35 cellular contexts compared by ENCODE assay signal in genomic region chr22:50455201-50455600, GRCh38. TPM values are rescaled to one million over a fixed set of nuclear protein-coding genes. Genes with fewer than 3 reads are reported as not detected.
"Had no signal": no experiment of that assay in that cellular context is flagged by ENCODE, and none has a peak within 500 bp of the region (broad histone marks: within the 10 kb centered on the region; RNA-seq: fewer than 3 reads in every experiment).

No MANE protein-coding gene starts in this region.

- H3K9me3 Mint-ChIP-seq: activated B cell treated with CpG ODN at 0.5 μM for 24 hours; activated CD8-positive, alpha-beta T cell treated with anti-CD3 and anti-CD28 coated beads for 36 hours; activated naive CD4-positive, alpha-beta T cell treated with anti-CD3 and anti-CD28 coated beads for 36 hours; activated naive CD4-positive, alpha-beta T cell treated with anti-CD3 and anti-CD28 coated beads, Interleukin-2, amount 50 U/mL, for 24 hours; activated naive CD8-positive, alpha-beta T cell treated with anti-CD3 and anti-CD28 coated beads for 36 hours; activated naive CD8-positive, alpha-beta T cell treated with anti-CD3 and anti-CD28 coated beads, Interleukin-2, amount 50 U/mL, for 24 hours; activated T-cell treated with anti-CD3 and anti-CD28 coated beads, Interleukin-2, amount 50 U/mL, for 72 hours; T-cell; T-helper 1 cell treated with Interleukin-12 subunit alpha and Interleukin-12 subunit beta and Interleukin-4 antibody, amounts not matched to agents 30 μg/mL and 1 μg/mL, for 36 hours; T-helper 2 cell treated with Interferon-gamma antibody and Interleukin-4, amounts not matched to agents 5 μg/mL and 100 μg/mL, for 36 hours had no signal

- H3K9me3 ChIP-seq: adrenal gland, body of pancreas, colonic mucosa, esophagus squamous epithelium had no signal

- DNase-seq: activated B cell treated with CpG ODN at 0.5 μM for 24 hours; activated CD4-positive, alpha-beta T cell treated with anti-CD3 and anti-CD28 coated beads for 48 hours; activated CD4-positive, alpha-beta T cell treated with anti-CD3 and anti-CD28 coated beads, Interleukin-2, amount 50 U/mL, for 1 hour; activated CD4-positive, alpha-beta T cell treated with anti-CD3 and anti-CD28 coated beads, Interleukin-2, amount 50 U/mL, for 48 hours; activated CD8-positive, alpha-beta memory T cell treated with anti-CD3 and anti-CD28 coated beads for 24 hours; activated CD8-positive, alpha-beta T cell treated with anti-CD3 and anti-CD28 coated beads for 36 hours; activated effector memory CD4-positive, alpha-beta T cell treated with Interleukin-2 at 50 U/mL for 16 hours; activated gamma-delta T cell treated with Interleukin-2 at 50 U/mL for 16 hours; activated naive CD4-positive, alpha-beta T cell treated with anti-CD3 and anti-CD28 coated beads for 36 hours; activated naive CD8-positive, alpha-beta T cell treated with anti-CD3 and anti-CD28 coated beads for 36 hours; activated naive CD8-positive, alpha-beta T cell treated with anti-CD3 and anti-CD28 coated beads, Interleukin-2, amount 50 U/mL, for 24 hours; activated T-cell treated with anti-CD3 and anti-CD28 coated beads, Interleukin-2, amount 50 U/mL, for 72 hours; adrenal gland; amygdala; aorta; body of pancreas; caudate nucleus; cerebellar nuclear complex; colonic mucosa; effector CD8-positive, alpha-beta T cell; esophagus squamous epithelium; foreskin melanocyte; head of caudate nucleus; SW 1271; T-cell; T1000; WERI-Rb-1 had no signal

- H3K4me3 Mint-ChIP-seq: activated B cell treated with CpG ODN at 0.5 μM for 24 hours; activated CD8-positive, alpha-beta T cell treated with anti-CD3 and anti-CD28 coated beads for 36 hours; activated naive CD4-positive, alpha-beta T cell treated with anti-CD3 and anti-CD28 coated beads for 36 hours; activated naive CD4-positive, alpha-beta T cell treated with anti-CD3 and anti-CD28 coated beads, Interleukin-2, amount 50 U/mL, for 24 hours; activated naive CD8-positive, alpha-beta T cell treated with anti-CD3 and anti-CD28 coated beads for 36 hours; activated naive CD8-positive, alpha-beta T cell treated with anti-CD3 and anti-CD28 coated beads, Interleukin-2, amount 50 U/mL, for 24 hours; activated T-cell treated with anti-CD3 and anti-CD28 coated beads, Interleukin-2, amount 50 U/mL, for 72 hours; T-cell; T-helper 1 cell treated with Interleukin-12 subunit alpha and Interleukin-12 subunit beta and Interleukin-4 antibody, amounts not matched to agents 30 μg/mL and 1 μg/mL, for 36 hours; T-helper 2 cell treated with Interferon-gamma antibody and Interleukin-4, amounts not matched to agents 5 μg/mL and 100 μg/mL, for 36 hours had no signal

- H3K4me1 ChIP-seq: adrenal gland, body of pancreas, colonic mucosa had no signal

- H3K27ac ChIP-seq: adrenal gland, body of pancreas, colonic mucosa, epithelial cell of prostate, esophagus squamous epithelium, WERI-Rb-1 had no signal

- H3K27me3 Mint-ChIP-seq: activated B cell treated with CpG ODN at 0.5 μM for 24 hours; activated CD8-positive, alpha-beta T cell treated with anti-CD3 and anti-CD28 coated beads for 36 hours; activated naive CD4-positive, alpha-beta T cell treated with anti-CD3 and anti-CD28 coated beads, Interleukin-2, amount 50 U/mL, for 24 hours; activated naive CD8-positive, alpha-beta T cell treated with anti-CD3 and anti-CD28 coated beads for 36 hours; activated naive CD8-positive, alpha-beta T cell treated with anti-CD3 and anti-CD28 coated beads, Interleukin-2, amount 50 U/mL, for 24 hours; T-cell had no signal

- H3K27ac Mint-ChIP-seq: activated B cell treated with CpG ODN at 0.5 μM for 24 hours; activated CD8-positive, alpha-beta T cell treated with anti-CD3 and anti-CD28 coated beads for 36 hours; activated naive CD4-positive, alpha-beta T cell treated with anti-CD3 and anti-CD28 coated beads for 36 hours; activated naive CD4-positive, alpha-beta T cell treated with anti-CD3 and anti-CD28 coated beads, Interleukin-2, amount 50 U/mL, for 24 hours; activated naive CD8-positive, alpha-beta T cell treated with anti-CD3 and anti-CD28 coated beads for 36 hours; activated naive CD8-positive, alpha-beta T cell treated with anti-CD3 and anti-CD28 coated beads, Interleukin-2, amount 50 U/mL, for 24 hours; activated T-cell treated with anti-CD3 and anti-CD28 coated beads, Interleukin-2, amount 50 U/mL, for 72 hours; T-helper 1 cell treated with Interleukin-12 subunit alpha and Interleukin-12 subunit beta and Interleukin-4 antibody, amounts not matched to agents 30 μg/mL and 1 μg/mL, for 36 hours; T-helper 2 cell treated with Interferon-gamma antibody and Interleukin-4, amounts not matched to agents 5 μg/mL and 100 μg/mL, for 36 hours had no signal

- H3K4me3 ChIP-seq: adrenal gland, body of pancreas, colonic mucosa, esophagus squamous epithelium had no signal

- ATAC-seq: activated CD4-positive, CD25-positive, alpha-beta regulatory T cell treated with anti-CD3 and anti-CD28 coated beads, Interleukin-2, amount 50 U/mL, for 24 hours; activated CD8-positive, alpha-beta T cell treated with anti-CD3 and anti-CD28 coated beads for 36 hours; activated naive CD8-positive, alpha-beta T cell treated with anti-CD3 and anti-CD28 coated beads, Interleukin-2, amount 50 U/mL, for 24 hours; activated T-cell treated with anti-CD3 and anti-CD28 coated beads, Interleukin-2, amount 50 U/mL, for 72 hours; body of pancreas had no signal

- H3K27me3 ChIP-seq: adrenal gland, body of pancreas, colonic mucosa, esophagus squamous epithelium had no signal

RNA-seq across cellular contexts. Expression of gene MIOX, which starts 31.5 kb away (rescaled TPM):
- total RNA-seq: adrenal gland, aorta, body of pancreas, colonic mucosa, dermis microvascular lymphatic vessel endothelial cell, endothelial cell of umbilical vein, esophagus squamous epithelium, fibroblast of villous mesenchyme had no signal
